In the genomic region with DNA sequence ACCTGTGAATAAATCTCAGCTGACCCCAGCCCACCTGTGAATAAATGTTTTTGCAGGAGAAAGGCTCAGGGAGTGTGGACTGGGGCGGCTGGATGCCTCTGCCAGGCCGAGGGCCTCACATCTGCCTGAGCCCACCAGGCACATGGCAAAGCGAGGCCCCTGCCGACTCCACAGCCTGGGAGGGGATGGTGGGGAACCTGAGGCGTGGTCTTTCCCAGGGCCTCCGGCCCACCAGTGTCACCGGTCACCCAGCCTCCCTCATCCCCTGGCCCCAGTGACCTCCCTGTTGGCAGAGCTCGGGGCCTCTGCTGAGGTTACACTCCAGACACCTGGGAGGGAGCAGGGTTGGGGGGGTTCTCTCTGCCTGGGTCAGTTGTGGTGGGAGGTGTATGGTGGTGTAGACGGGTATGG, we compare ENCODE assay signal across 27 cellular contexts.
"Had no signal": no experiment of that assay in that cellular context is flagged by ENCODE, and none has a peak within 500 bp of the region (broad histone marks: within the 10 kb centered on the region; RNA-seq: fewer than 3 reads in every experiment).

No MANE protein-coding gene starts in this region.

- H3K27ac ChIP-seq: adrenal gland, body of pancreas, coronary artery, dorsolateral prefrontal cortex, lower lobe of right lung, neutrophil, ovary, prostate gland, thoracic aorta, uterus had no signal

- H3K27ac Mint-ChIP-seq: activated CD4-positive, alpha-beta T cell treated with anti-CD3 and anti-CD28 coated beads, Interleukin-2, amount 10 ng/mL, durations not matched to agents 7 days and 5 days; activated CD8-positive, alpha-beta memory T cell treated with anti-CD3 and anti-CD28 coated beads, Interleukin-2, amount 10 ng/mL, durations not matched to agents 7 days and 5 days; activated CD8-positive, alpha-beta T cell treated with anti-CD3 and anti-CD28 coated beads for 36 hours; activated naive CD4-positive, alpha-beta T cell treated with anti-CD3 and anti-CD28 coated beads, Interleukin-2, amount 50 U/mL, for 72 hours; activated T-cell treated with anti-CD3 and anti-CD28 coated beads, Interleukin-2, amount 50 U/mL, for 72 hours; immature natural killer cell; nephron; stimulated activated effector memory CD8-positive, alpha-beta T cell treated with anti-CD3 and anti-CD28 coated beads, Interleukin-12 subunit alpha, Interleukin-12 subunit beta, amount 100 ng/mL, for 72 hours; stimulated activated naive CD8-positive, alpha-beta T cell treated with anti-CD3 and anti-CD28 coated beads, Interleukin-15, Interleukin-2, amounts not matched to agents 100 ng/mL and 50 ng/mL, for 24 hours had no signal

- H3K36me3 ChIP-seq: ovary, prostate gland, thoracic aorta, uterus had no signal

- H3K36me3 Mint-ChIP-seq: activated CD8-positive, alpha-beta memory T cell treated with anti-CD3 and anti-CD28 coated beads, Interleukin-2, amount 10 ng/mL, durations not matched to agents 7 days and 5 days; activated naive CD4-positive, alpha-beta T cell treated with anti-CD3 and anti-CD28 coated beads, Interleukin-2, amount 50 U/mL, for 72 hours; immature natural killer cell; stimulated activated effector memory CD8-positive, alpha-beta T cell treated with anti-CD3 and anti-CD28 coated beads, Interleukin-12 subunit alpha, Interleukin-12 subunit beta, amount 100 ng/mL, for 72 hours had no signal

- H3K27me3 ChIP-seq: adrenal gland, body of pancreas, dorsolateral prefrontal cortex, neutrophil, ovary, uterus had no signal

- H3K27me3 Mint-ChIP-seq: activated CD4-positive, alpha-beta T cell treated with anti-CD3 and anti-CD28 coated beads, Interleukin-2, amount 10 ng/mL, durations not matched to agents 7 days and 5 days; activated CD8-positive, alpha-beta memory T cell treated with anti-CD3 and anti-CD28 coated beads, Interleukin-2, amount 10 ng/mL, durations not matched to agents 7 days and 5 days; activated CD8-positive, alpha-beta T cell treated with anti-CD3 and anti-CD28 coated beads for 36 hours; stimulated activated naive CD8-positive, alpha-beta T cell treated with anti-CD3 and anti-CD28 coated beads, Interleukin-15, Interleukin-2, amounts not matched to agents 100 ng/mL and 50 ng/mL, for 24 hours had no signal

- H3K4me1 ChIP-seq: prostate gland had no signal

- ATAC-seq: activated CD8-positive, alpha-beta memory T cell treated with anti-CD3 and anti-CD28 coated beads, Interleukin-2, amount 10 ng/mL, durations not matched to agents 7 days and 5 days; activated CD8-positive, alpha-beta T cell treated with anti-CD3 and anti-CD28 coated beads for 36 hours; activated naive CD4-positive, alpha-beta T cell treated with anti-CD3 and anti-CD28 coated beads, Interleukin-2, amount 50 U/mL, for 72 hours; activated T-cell treated with anti-CD3 and anti-CD28 coated beads, Interleukin-2, amount 50 U/mL, for 72 hours; body of pancreas; lower lobe of right lung; stimulated activated effector memory CD8-positive, alpha-beta T cell treated with anti-CD3 and anti-CD28 coated beads, Interleukin-12 subunit alpha, Interleukin-12 subunit beta, amount 100 ng/mL, for 72 hours had no signal

- H3K9me3 ChIP-seq: adrenal gland, body of pancreas, lower lobe of right lung, neutrophil, ovary, prostate gland, thoracic aorta, uterus had no signal

- H3K4me1 Mint-ChIP-seq: activated CD4-positive, alpha-beta T cell treated with anti-CD3 and anti-CD28 coated beads, Interleukin-2, amount 10 ng/mL, durations not matched to agents 7 days and 5 days; activated CD8-positive, alpha-beta memory T cell treated with anti-CD3 and anti-CD28 coated beads, Interleukin-2, amount 10 ng/mL, durations not matched to agents 7 days and 5 days; nephron; stimulated activated effector memory CD8-positive, alpha-beta T cell treated with anti-CD3 and anti-CD28 coated beads, Interleukin-12 subunit alpha, Interleukin-12 subunit beta, amount 100 ng/mL, for 72 hours had no signal

- DNase-seq: activated CD4-positive, alpha-beta T cell treated with anti-CD3 and anti-CD28 coated beads, Interleukin-2, amount 10 ng/mL, durations not matched to agents 7 days and 5 days; activated CD8-positive, alpha-beta memory T cell treated with anti-CD3 and anti-CD28 coated beads, Interleukin-2, amount 10 ng/mL, durations not matched to agents 7 days and 5 days; activated CD8-positive, alpha-beta T cell treated with anti-CD3 and anti-CD28 coated beads for 36 hours; activated naive CD4-positive, alpha-beta T cell; activated T-cell treated with anti-CD3 and anti-CD28 coated beads for 4 hours; activated T-cell treated with anti-CD3 and anti-CD28 coated beads, Interleukin-2, amount 50 U/mL, for 72 hours; body of pancreas; cerebellar nuclear complex; effector memory CD4-positive, alpha-beta T cell; hypothalamus; immature natural killer cell; mesenchymal stem cell; stimulated activated CD4-positive, alpha-beta T cell treated with anti-CD3 and anti-CD28 coated beads, Interleukin-2, amount 100 ng/mL, for 48 hours; trophoblast cell; uterus had no signal

- H3K4me3 Mint-ChIP-seq: activated CD4-positive, alpha-beta T cell treated with anti-CD3 and anti-CD28 coated beads, Interleukin-2, amount 10 ng/mL, durations not matched to agents 7 days and 5 days; activated CD8-positive, alpha-beta memory T cell treated with anti-CD3 and anti-CD28 coated beads, Interleukin-2, amount 10 ng/mL, durations not matched to agents 7 days and 5 days; activated CD8-positive, alpha-beta T cell treated with anti-CD3 and anti-CD28 coated beads for 36 hours; activated T-cell treated with anti-CD3 and anti-CD28 coated beads, Interleukin-2, amount 50 U/mL, for 72 hours; immature natural killer cell; nephron; stimulated activated effector memory CD8-positive, alpha-beta T cell treated with anti-CD3 and anti-CD28 coated beads, Interleukin-12 subunit alpha, Interleukin-12 subunit beta, amount 100 ng/mL, for 72 hours; stimulated activated naive CD8-positive, alpha-beta T cell treated with anti-CD3 and anti-CD28 coated beads, Interleukin-15, Interleukin-2, amounts not matched to agents 100 ng/mL and 50 ng/mL, for 24 hours had no signal

- H3K4me3 ChIP-seq: adrenal gland, body of pancreas, coronary artery, dorsolateral prefrontal cortex, lower lobe of right lung, ovary, prostate gland, thoracic aorta, uterus had no signal

- H3K9me3 Mint-ChIP-seq: activated CD4-positive, alpha-beta T cell treated with anti-CD3 and anti-CD28 coated beads, Interleukin-2, amount 10 ng/mL, durations not matched to agents 7 days and 5 days; activated CD8-positive, alpha-beta T cell treated with anti-CD3 and anti-CD28 coated beads for 36 hours; activated naive CD4-positive, alpha-beta T cell treated with anti-CD3 and anti-CD28 coated beads, Interleukin-2, amount 50 U/mL, for 72 hours; activated T-cell treated with anti-CD3 and anti-CD28 coated beads, Interleukin-2, amount 50 U/mL, for 72 hours; immature natural killer cell; nephron; stimulated activated effector memory CD8-positive, alpha-beta T cell treated with anti-CD3 and anti-CD28 coated beads, Interleukin-12 subunit alpha, Interleukin-12 subunit beta, amount 100 ng/mL, for 72 hours; stimulated activated naive CD8-positive, alpha-beta T cell treated with anti-CD3 and anti-CD28 coated beads, Interleukin-15, Interleukin-2, amounts not matched to agents 100 ng/mL and 50 ng/mL, for 24 hours had no signal
